8 cellular contexts compared by ENCODE assay signal in the genomic region with DNA sequence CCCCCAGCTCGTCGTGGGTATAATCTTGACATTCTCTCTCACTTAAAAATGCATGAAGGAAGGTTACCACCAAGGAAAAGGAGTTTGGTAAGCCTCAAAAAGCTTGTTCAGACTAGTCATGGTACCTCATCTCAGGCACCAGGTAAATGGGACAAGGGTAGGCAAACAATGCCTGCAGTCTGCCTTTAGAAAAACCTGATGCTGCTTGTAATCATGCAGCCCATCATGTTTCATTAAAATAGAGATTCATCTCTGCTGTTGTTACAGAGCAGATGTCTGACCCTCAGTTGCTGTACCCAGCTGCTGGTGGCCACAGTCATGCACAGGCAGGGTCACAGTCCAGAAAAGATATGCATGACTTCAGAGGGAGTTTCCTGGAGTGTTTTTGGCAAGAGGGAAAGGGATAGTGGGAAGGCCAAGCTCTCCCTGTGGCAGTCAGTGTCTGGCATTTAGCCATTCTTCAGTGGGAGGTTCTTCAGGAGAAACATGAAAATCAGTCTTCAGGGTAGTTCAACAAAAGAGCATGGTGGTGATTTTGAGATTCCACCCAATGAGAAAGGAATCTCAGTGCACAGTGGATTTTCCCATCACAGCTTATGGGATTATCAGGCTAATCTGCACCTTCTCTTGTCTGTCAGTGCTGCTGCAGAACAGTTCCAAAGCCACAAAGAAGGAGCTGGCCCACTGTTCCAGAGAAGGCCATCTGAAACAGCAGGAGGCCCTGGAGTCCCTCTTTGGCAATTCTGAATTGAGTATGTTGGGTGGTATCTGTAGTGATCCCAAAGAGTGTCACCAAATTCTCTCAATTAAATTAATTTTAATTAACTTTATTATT.
A peak's percentile ranks its signal among the peaks of the same experiment; 100 is the strongest.
DNase-seq lines count a peak whose midpoint lies in the region; ATAC-seq and TF ChIP-seq lines count a peak whose summit lies in the region.
"Had no signal": no experiment of that assay in that cellular context is flagged by ENCODE, and none has a peak within 500 bp of the region (broad histone marks: within the 10 kb centered on the region; RNA-seq: fewer than 3 reads in every experiment).

No MANE protein-coding gene starts in this region.

- H3K14ac ChIP-seq in IMR-90 (replicated peaks; ENCODE audit: low read depth, low read length), result peak overlapping the region; percentile 87

- dilution Hi-C loops in IMR-90 (cut with HindIII; ENCODE audit: low sequenced_read_pairs, unreplicated experiment), result no loop called here

- TF ChIP-seq RAD21 in IMR-90 (IDR thresholded peaks at IDR 0.05; ENCODE audit: low read length), result no peak

- H4K5ac ChIP-seq in IMR-90 (ENCODE audit: low read depth, low read length), result peak overlapping the region; percentile 72; the same call in 1 of the 2 replicates

- peak overlapping the region; percentile 77; the same call in 1 of the 3 replicates for H2BK15ac ChIP-seq in IMR-90 (ENCODE audit: low read depth, low read length)

- peak overlapping the region; percentile 87 for H2BK120ac ChIP-seq in IMR-90 (ENCODE audit: low read depth, low read length)

- H3K27ac Mint-ChIP-seq in brain, result peak overlapping the region in 3 of 5 experiments; percentile 43 to 83 (median 59)
- H3K27ac Mint-ChIP-seq in activated CD8-positive, alpha-beta memory T cell treated with anti-CD3 and anti-CD28 coated beads, Interleukin-2, amount 10 ng/mL, durations not matched to agents 7 days and 5 days, result no peak overlapping the region

- H3K9me3 Mint-ChIP-seq in brain, result no peaks in the 10 kb centered on the region
- H3K9me3 Mint-ChIP-seq in activated CD8-positive, alpha-beta memory T cell treated with anti-CD3 and anti-CD28 coated beads, Interleukin-2, amount 10 ng/mL, durations not matched to agents 7 days and 5 days (ENCODE audit: low read depth), result no peaks in the 10 kb centered on the region

- H3K4ac ChIP-seq in IMR-90 (ENCODE audit: low read depth, low read length), result peak overlapping the region; percentile 78

- no TSS peak for BruUV-seq in IMR-90 (replicated peaks; lab: Mats Ljungman, UMichigan)

- in situ Hi-C loops in IMR-90 (cut with MboI; ENCODE audit: low sequenced_read_pairs), result no loop called here

- peak overlapping the region; percentile 17; the same call in 1 of the 2 replicates for H3K23ac ChIP-seq in IMR-90 (ENCODE audit: low read depth, low read length)

- no peaks in the 10 kb centered on the region for H3K36me3 Mint-ChIP-seq in brain
- H3K36me3 Mint-ChIP-seq in activated CD8-positive, alpha-beta memory T cell treated with anti-CD3 and anti-CD28 coated beads, Interleukin-2, amount 10 ng/mL, durations not matched to agents 7 days and 5 days, result no peaks in the 10 kb centered on the region

- H3K9me3 ChIP-seq in IMR-90 (ENCODE audit: control insufficient read depth, insufficient read depth, low read length) (no peaks in the 10 kb centered on the region), left ventricle myocardium inferior (replicated peaks) (no peaks in the 10 kb centered on the region), thymus (ENCODE audit: control insufficient read depth) (no peaks in the 10 kb centered on the region)

- H4K91ac ChIP-seq in IMR-90 (ENCODE audit: insufficient read depth, low read depth, low read length), result peak overlapping the region; percentile 69

- intact Hi-C loops in IMR-90 (cut with micrococcal nuclease) (no loop called here), left ventricle myocardium inferior (cut with micrococcal nuclease) (no loop called here)

- H3K27ac ChIP-seq in IMR-90 (ENCODE audit: insufficient read depth, low read length) (no peak overlapping the region), left ventricle myocardium inferior (replicated peaks) (peak overlapping the region; percentile 9), thymus (ENCODE audit: low read depth) (peak overlapping the region; percentile 8)

- no peak overlapping the region for H3K56ac ChIP-seq in IMR-90 (ENCODE audit: extremely low read depth, insufficient read depth, low read length)

- H3K4me2 ChIP-seq in IMR-90 (ENCODE audit: low read depth, low read length), result no peak overlapping the region

- WGBS in IMR-90 (ENCODE audit: extremely low coverage in 2 of 2, insufficient read length in 1 of 2), 2 experiments, result no CpG with 5 or more reads among the region's 2 CpGs
- 89% methylated on average over 2 of the region's 2 CpGs for WGBS in thymus

- H3K9ac ChIP-seq in IMR-90 (ENCODE audit: low read depth, low read length), result no peak overlapping the region

- H2AK9ac ChIP-seq in IMR-90 (replicated peaks; ENCODE audit: low read depth, low read length, poor library complexity), result peak overlapping the region; percentile 53

- H3K27me3 Mint-ChIP-seq in brain, result peaks cover 6% of the 10 kb centered on the region
- peaks cover 3% of the 10 kb centered on the region for H3K27me3 Mint-ChIP-seq in activated CD8-positive, alpha-beta memory T cell treated with anti-CD3 and anti-CD28 coated beads, Interleukin-2, amount 10 ng/mL, durations not matched to agents 7 days and 5 days

- H3K36me3 ChIP-seq in IMR-90 (ENCODE audit: control insufficient read depth, insufficient read depth, low read length) (no peaks in the 10 kb centered on the region), left ventricle myocardium inferior (no peaks in the 10 kb centered on the region), thymus (ENCODE audit: control insufficient read depth, insufficient read depth) (no peaks in the 10 kb centered on the region)

- H3K18ac ChIP-seq in IMR-90 (ENCODE audit: low read depth, low read length), result peak overlapping the region; percentile 52; the same call in 1 of the 2 replicates

- ATAC-seq in IMR-90 (ENCODE audit: low read depth) (peak; percentile 76), GM21528 (IDR thresholded peaks at IDR 0.05; ENCODE audit: low FRiP score, unreplicated experiment) (no peak)
- no peak for ATAC-seq in activated CD8-positive, alpha-beta memory T cell treated with anti-CD3 and anti-CD28 coated beads, Interleukin-2, amount 10 ng/mL, durations not matched to agents 7 days and 5 days

- H3K27me3 ChIP-seq in IMR-90 (ENCODE audit: control insufficient read depth, insufficient read depth, low read length) (no peaks in the 10 kb centered on the region), left ventricle myocardium inferior (ENCODE audit: low read depth) (no peaks in the 10 kb centered on the region), thymus (ENCODE audit: control insufficient read depth, insufficient read depth) (no peaks in the 10 kb centered on the region)

- CTCF ChIA-PET in IMR-90 (lab: Yijun Ruan, JAX), result no interaction called here
- CTCF ChIA-PET in activated CD8-positive, alpha-beta memory T cell treated with anti-CD3 and anti-CD28 coated beads, Interleukin-2, amount 10 ng/mL, durations not matched to agents 7 days and 5 days (lab: Charles Lee), result no interaction called here

- no peaks in the 10 kb centered on the region for H4K20me1 ChIP-seq in IMR-90 (ENCODE audit: insufficient read depth, low read length)

- H3K4me3 Mint-ChIP-seq in brain, result no peak overlapping the region
- H3K4me3 Mint-ChIP-seq in activated CD8-positive, alpha-beta memory T cell treated with anti-CD3 and anti-CD28 coated beads, Interleukin-2, amount 10 ng/mL, durations not matched to agents 7 days and 5 days, result no peak overlapping the region

- peak overlapping the region; percentile 77 for H2BK5ac ChIP-seq in IMR-90 (ENCODE audit: low read depth, low read length, poor library complexity, severe bottlenecking)

- H3K79me1 ChIP-seq in IMR-90 (ENCODE audit: low read depth in 1 of 2, low read length in 2 of 2), result peaks cover 0 to 13% of the 10 kb centered on the region in 2 experiments; a peak in 1 of 4 replicates

- peak overlapping the region; percentile 77 for H2AFZ ChIP-seq in IMR-90 (replicated peaks; ENCODE audit: low read length, poor library complexity)

- TF ChIP-seq CTCF in IMR-90 (conservative IDR thresholded peaks at IDR 0.05; ENCODE audit: low read depth, low read length) (no peak), brain (conservative IDR thresholded peaks at IDR 0.05) (no peak), left ventricle myocardium inferior (IDR thresholded peaks at IDR 0.05; ENCODE audit: borderline replicate concordance) (no peak)

- H3K4me1 ChIP-seq in IMR-90 (ENCODE audit: control insufficient read depth, insufficient read depth, low read length), result peaks cover 10% of the 10 kb centered on the region
- H3K4me1 ChIP-seq in left ventricle myocardium inferior, result peaks cover 21% of the 10 kb centered on the region
- no peaks in the 10 kb centered on the region for H3K4me1 ChIP-seq in thymus (ENCODE audit: control insufficient read depth, insufficient read depth, low read length)

- H2BK20ac ChIP-seq in IMR-90 (ENCODE audit: low read depth, low read length), result peak overlapping the region; percentile 81

- peak overlapping the region; percentile 19 to 73; a peak in 3 of 4 replicates for H4K8ac ChIP-seq in IMR-90 (ENCODE audit: low read depth in 2 of 2, low read length in 2 of 2)

- H3K4me1 Mint-ChIP-seq in brain, result peaks cover 32% of the 10 kb centered on the region
- H3K4me1 Mint-ChIP-seq in activated CD8-positive, alpha-beta memory T cell treated with anti-CD3 and anti-CD28 coated beads, Interleukin-2, amount 10 ng/mL, durations not matched to agents 7 days and 5 days, result no peaks in the 10 kb centered on the region

- DNase-seq in IMR-90 (peak; percentile 98), left ventricle myocardium inferior (peak; percentile 39), T-helper 1 cell (no peak)
- no peak for DNase-seq in activated CD8-positive, alpha-beta memory T cell treated with anti-CD3 and anti-CD28 coated beads, Interleukin-2, amount 10 ng/mL, durations not matched to agents 7 days and 5 days
- DNase-seq: amygdala had no signal

- H3K9me1 ChIP-seq in IMR-90 (ENCODE audit: insufficient read depth, low read length), result peaks cover 19% of the 10 kb centered on the region

- H3K4me3 ChIP-seq in IMR-90 (ENCODE audit: insufficient read depth, low read depth, low read length), result no peak overlapping the region
- no peak overlapping the region for H3K4me3 ChIP-seq in left ventricle myocardium inferior
- H3K4me3 ChIP-seq in thymus (ENCODE audit: low read length), result no peak overlapping the region

- H2AK5ac ChIP-seq in IMR-90 (ENCODE audit: low read depth, low read length), result peak overlapping the region; percentile 87; the same call in 1 of the 2 replicates

- TF ChIP-seq POLR2A in IMR-90 (IDR thresholded peaks at IDR 0.05; ENCODE audit: low read depth, low read length), result no peak

- POLR2A ChIA-PET in IMR-90 (lab: Charles Lee; ENCODE audit: unreplicated experiment), result interaction anchor here (0.5 kb wide), 1 partner anchor 552 kb away, joined by 6 read pairs; no protein-coding TSS in a partner anchor

TF ChIP-seq in IMR-90, 13 proteins besides CTCF, POLR2A, EP300 and RAD21:
- TF ChIP-seq MAFK (IDR thresholded peaks at IDR 0.05; ENCODE audit: low read depth, low read length), result no peak
- 0 out of 2 replicates have a peak, but pooled peaks have one; percentile 8 for TF ChIP-seq BHLHE40 (IDR thresholded peaks at IDR 0.05; ENCODE audit: low read depth, low read length)

Comparison
In these comparisons a context has a peak if more than half of its experiments do, and no peak if none do; other contexts are left out.
1. DNase-seq: peak in IMR-90 (single experiment) and left ventricle myocardium inferior (single experiment); none in activated CD8-positive, alpha-beta memory T cell treated with anti-CD3 and anti-CD28 coated beads, Interleukin-2, amount 10 ng/mL, durations not matched to agents 7 days and 5 days (single experiment) and T-helper 1 cell (0 of 5).